Comparison of ENCODE assay signal across 15 cellular contexts in the genomic region with DNA sequence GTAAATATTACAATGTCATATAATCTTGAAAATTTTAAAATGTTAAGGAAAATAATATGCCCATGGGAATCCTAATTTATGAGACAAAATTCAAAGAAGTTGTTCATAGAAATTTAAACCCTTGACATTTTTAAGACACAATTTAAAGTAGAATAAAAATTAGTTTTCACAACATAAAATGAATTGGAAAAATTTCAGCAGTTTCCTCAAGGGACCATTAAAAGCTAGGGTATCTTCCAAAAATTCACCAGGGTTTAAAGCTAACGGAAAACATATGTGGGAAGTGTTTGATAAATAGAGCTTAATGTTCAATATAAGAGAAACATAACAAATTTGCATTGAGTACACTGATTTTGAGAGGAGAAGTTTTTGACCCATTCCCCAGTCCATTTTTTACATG.
DNase-seq lines count a peak whose midpoint lies in the region; TF ChIP-seq lines count a peak whose summit lies in the region.
"Had no signal": no experiment of that assay in that cellular context is flagged by ENCODE, and none has a peak within 500 bp of the region (broad histone marks: within the 10 kb centered on the region; RNA-seq: fewer than 3 reads in every experiment).

No MANE protein-coding gene starts in this region.

- H3K27ac Mint-ChIP-seq in endodermal cell (no peak overlapping the region), mesothelial cell of epicardium (peak overlapping the region; percentile 78)
- no peak overlapping the region for H3K27ac Mint-ChIP-seq in activated CD4-positive, alpha-beta memory T cell treated with anti-CD3 and anti-CD28 coated beads for 36 hours
- H3K27ac Mint-ChIP-seq: CD4-positive, alpha-beta T cell; GM23338 had no signal

- no peaks in the 10 kb centered on the region for H3K4me1 ChIP-seq in endodermal cell (ENCODE audit: control insufficient read depth, insufficient read depth, low read length)
- H3K4me1 ChIP-seq: A549; BLaER1 treated with 17β-estradiol and CSF1 and Interleukin-3, amounts not matched to agents 10 nM and 100 nM had no signal

- H3K4me1 Mint-ChIP-seq in endodermal cell (peaks cover 11% of the 10 kb centered on the region), mesothelial cell of epicardium (peaks cover 14% of the 10 kb centered on the region)
- H3K4me1 Mint-ChIP-seq in activated CD4-positive, alpha-beta memory T cell treated with anti-CD3 and anti-CD28 coated beads for 36 hours (ENCODE audit: low read depth) = no peaks in the 10 kb centered on the region

- intact Hi-C loops in activated CD4-positive, alpha-beta memory T cell treated with anti-CD3 and anti-CD28 coated beads for 36 hours (cut with micrococcal nuclease) = no loop called here

- H3K27me3 ChIP-seq in endodermal cell (ENCODE audit: control insufficient read depth, insufficient read depth, low read length, poor library complexity, severe bottlenecking) = no peaks in the 10 kb centered on the region
- H3K27me3 ChIP-seq: BLaER1 treated with 17β-estradiol and CSF1 and Interleukin-3, amounts not matched to agents 10 nM and 100 nM had no signal

- POLR2A ChIA-PET in activated CD4-positive, alpha-beta memory T cell treated with anti-CD3 and anti-CD28 coated beads for 36 hours (lab: Charles Lee) = no interaction called here

- H3K36me3 Mint-ChIP-seq in endodermal cell (ENCODE audit: low read depth) = no peaks in the 10 kb centered on the region
- no peaks in the 10 kb centered on the region for H3K36me3 Mint-ChIP-seq in mesothelial cell of epicardium
- no peaks in the 10 kb centered on the region for H3K36me3 Mint-ChIP-seq in activated CD4-positive, alpha-beta memory T cell treated with anti-CD3 and anti-CD28 coated beads for 36 hours

- H3K9me3 Mint-ChIP-seq in endodermal cell (no peaks in the 10 kb centered on the region), mesothelial cell of epicardium (peaks cover 7% of the 10 kb centered on the region)
- H3K9me3 Mint-ChIP-seq in activated CD4-positive, alpha-beta memory T cell treated with anti-CD3 and anti-CD28 coated beads for 36 hours = no peaks in the 10 kb centered on the region
- H3K9me3 Mint-ChIP-seq: CD4-positive, alpha-beta T cell; GM23338 had no signal

- TF ChIP-seq CTCF in endodermal cell (conservative IDR thresholded peaks at IDR 0.05) (no peak), fibroblast of mammary gland (conservative IDR thresholded peaks at IDR 0.05; ENCODE audit: control insufficient read depth, insufficient read depth, low read depth, low read length) (no peak), mesothelial cell of epicardium (IDR thresholded peaks at IDR 0.05; ENCODE audit: unreplicated experiment) (no peak)

- H3K9me3 ChIP-seq in endodermal cell (ENCODE audit: control insufficient read depth, low read length) = peaks cover 9% of the 10 kb centered on the region
- H3K9me3 ChIP-seq: A549; BLaER1 treated with 17β-estradiol and CSF1 and Interleukin-3, amounts not matched to agents 10 nM and 100 nM had no signal

- H3K9ac ChIP-seq in endodermal cell (ENCODE audit: extremely low read depth, low read length, poor library complexity, severe bottlenecking) = peak overlapping the region; percentile 19
- H3K9ac ChIP-seq: BLaER1 treated with 17β-estradiol and CSF1 and Interleukin-3, amounts not matched to agents 10 nM and 100 nM had no signal

- WGBS in endodermal cell (ENCODE audit: insufficient coverage in 1 of 2, insufficient read length in 1 of 2), 2 experiments = 93% methylated on average over 1 of the region's 1 CpG; no CpG with 5 or more reads in 1 of the 2 experiments

- CTCF ChIA-PET in activated CD4-positive, alpha-beta memory T cell treated with anti-CD3 and anti-CD28 coated beads for 36 hours (lab: Charles Lee) = no interaction called here

- H3K4me3 ChIP-seq in endodermal cell (ENCODE audit: low read length) (no peak overlapping the region), fibroblast of mammary gland (ENCODE audit: control insufficient read depth, low read depth, low read length) (no peak overlapping the region)
- H3K4me3 ChIP-seq: A549; BLaER1 treated with 17β-estradiol and CSF1 and Interleukin-3, amounts not matched to agents 10 nM and 100 nM; GM23338 had no signal

- H3K36me3 ChIP-seq in endodermal cell (ENCODE audit: control insufficient read depth, insufficient read depth, low read length) = no peaks in the 10 kb centered on the region
- H3K36me3 ChIP-seq: BLaER1 treated with 17β-estradiol and CSF1 and Interleukin-3, amounts not matched to agents 10 nM and 100 nM had no signal

- no peaks in the 10 kb centered on the region for H3K27me3 Mint-ChIP-seq in endodermal cell (ENCODE audit: insufficient read depth)
- no peaks in the 10 kb centered on the region for H3K27me3 Mint-ChIP-seq in mesothelial cell of epicardium (ENCODE audit: low read depth)
- no peaks in the 10 kb centered on the region for H3K27me3 Mint-ChIP-seq in activated CD4-positive, alpha-beta memory T cell treated with anti-CD3 and anti-CD28 coated beads for 36 hours

- no peak overlapping the region for H3K27ac ChIP-seq in endodermal cell (ENCODE audit: low read depth, low read length)
- H3K27ac ChIP-seq: A549; BLaER1 treated with 17β-estradiol and CSF1 and Interleukin-3, amounts not matched to agents 10 nM and 100 nM had no signal

- DNase-seq in endodermal cell (no peak), fibroblast of mammary gland (ENCODE audit: low read depth) (peak; percentile 8), mesothelial cell of epicardium (ENCODE audit: low spot score in 2 of 2, unreplicated experiment in 2 of 2) (no peak), AG08396 (ENCODE audit: low spot score) (no peak), NCI-H748 treated with DMSO at 0.1 percent for 48 hours (lab: John Stamatoyannopoulos, UW) (no peak), islet precursor cell (no peak)
- no peak for DNase-seq in activated CD4-positive, alpha-beta memory T cell treated with anti-CD3 and anti-CD28 coated beads for 36 hours
- DNase-seq: Calu3; CD4-positive, alpha-beta T cell; DMS 273 treated with DMSO at 0.1 percent for 48 hours; H7; IMR-90 had no signal

- no peak overlapping the region for H3K4me3 Mint-ChIP-seq in endodermal cell
- H3K4me3 Mint-ChIP-seq in mesothelial cell of epicardium = no peak overlapping the region
- H3K4me3 Mint-ChIP-seq in activated CD4-positive, alpha-beta memory T cell treated with anti-CD3 and anti-CD28 coated beads for 36 hours = no peak overlapping the region
- H3K4me3 Mint-ChIP-seq: CD4-positive, alpha-beta T cell; GM23338 had no signal
